8 cellular contexts compared by ENCODE assay signal in genomic region chr12:56684745-56685369, GRCh38. TPM values are rescaled to one million over a fixed set of nuclear protein-coding genes. Genes with fewer than 3 reads are reported as not detected.
DNase-seq lines count a peak whose midpoint lies in the region; ATAC-seq and TF ChIP-seq lines count a peak whose summit lies in the region.

No MANE protein-coding gene starts in this region.

- no peak for TF ChIP-seq POLR2A in breast epithelium (IDR thresholded peaks at IDR 0.05)

- TF ChIP-seq CTCF in heart right ventricle (IDR thresholded peaks at IDR 0.05), result no peak
- TF ChIP-seq CTCF in breast epithelium (IDR thresholded peaks at IDR 0.05), result no peak

- ATAC-seq in heart right ventricle, result no peak
- no peak for ATAC-seq in Right ventricle myocardium inferior
- no peak for ATAC-seq in GM21529 (IDR thresholded peaks at IDR 0.05; ENCODE audit: unreplicated experiment)

- peaks cover 5 to 78% (median 68%) of the 10 kb centered on the region in 9 donors for H3K4me1 ChIP-seq in heart right ventricle
- H3K4me1 ChIP-seq in breast epithelium, result peaks cover 0 to 4% of the 10 kb centered on the region in 2 donors
- H3K4me1 ChIP-seq in mesodermal cell (ENCODE audit: control insufficient read depth, insufficient read depth, low read length, poor library complexity, severe bottlenecking), result peaks cover 9% of the 10 kb centered on the region

- H3K27ac ChIP-seq in heart right ventricle, result peak overlapping the region in 7 of 10 donors; percentile 1 to 99 (median 18)
- peak overlapping the region; percentile 1 to 73 for H3K27ac ChIP-seq in breast epithelium
- H3K27ac ChIP-seq in mesodermal cell (ENCODE audit: low read depth, low read length, severe bottlenecking), result no peak overlapping the region

- 37 to 45% methylated on average over 8 of the region's 8 CpGs for WGBS in heart right ventricle, 2 donors
- whole genome bisulfite sequencing in mesodermal cell (ENCODE audit: insufficient coverage in 2 of 2), 2 experiments, result 77 to 85% methylated on average over 4 of the region's 8 CpGs

- no peak for DNase-seq in heart right ventricle
- no peak for DNase-seq in Right ventricle myocardium inferior (ENCODE audit: missing footprints)
- DNase-seq in breast epithelium (ENCODE audit: low spot score in 2 of 2), result peak in 1 of 2 donors; percentile 19
- DNase-seq in NCI-H446 (lab: John Stamatoyannopoulos, UW), result no peak
- DNase-seq in hepatic stellate cell (ENCODE audit: low spot score), result no peak
- DNase-seq in NCI-H1105 treated with DMSO at 0.1 percent for 48 hours (lab: John Stamatoyannopoulos, UW), result no peak

- peaks cover 0 to 36% (median 0%) of the 10 kb centered on the region in 9 donors for H3K36me3 ChIP-seq in heart right ventricle
- H3K36me3 ChIP-seq in breast epithelium, result no peaks in the 10 kb centered on the region
- peaks cover 59% of the 10 kb centered on the region for H3K36me3 ChIP-seq in mesodermal cell (ENCODE audit: control insufficient read depth, insufficient read depth, low read length)

- H3K27me3 ChIP-seq in heart right ventricle (no peaks in the 10 kb centered on the region), breast epithelium (no peaks in the 10 kb centered on the region)

- H3K9me3 ChIP-seq in heart right ventricle, result no peaks in the 10 kb centered on the region
- H3K9me3 ChIP-seq in breast epithelium, result no peaks in the 10 kb centered on the region
- H3K9me3 ChIP-seq in mesodermal cell (ENCODE audit: control insufficient read depth, low read length), result no peaks in the 10 kb centered on the region

- H3K4me3 ChIP-seq in heart right ventricle, result peak overlapping the region in 8 of 10 donors; percentile 8 to 99 (median 56)
- peak overlapping the region; percentile 2 to 99 (median 97) for H3K4me3 ChIP-seq in breast epithelium
- H3K4me3 ChIP-seq in mesodermal cell (ENCODE audit: extremely low read depth, insufficient read depth, low read length, poor library complexity, severe bottlenecking), result peak overlapping the region; percentile 100

- intact Hi-C loops in heart right ventricle (cut with DNase I) (loop anchor here in 5 of 10 donors (5.0 kb wide), 2 partner anchors 37 to 38 kb away; partner anchors contain the start of gene ATP5F1B (in 4 of the 5)), Right ventricle myocardium inferior (cut with DNase I) (loop anchor here (5.0 kb wide), 1 partner anchor 38 kb away; the partner anchor contains the start of gene ATP5F1B), breast epithelium (cut with DNase I; ENCODE audit: low total_unique reads) (loop anchor here (10.0 kb wide), 1 partner anchor 50 kb away; the partner anchor contains the start of gene BAZ2A)

RNA-seq across cellular contexts. Expression of gene PTGES3, which starts 3.2 kb away (rescaled TPM):
- total RNA-seq in heart right ventricle (100 to 1,000 TPM in 9 of 10 donors, 10 to 100 TPM in 1; 100.0 to 139 (median 110) TPM), Right ventricle myocardium inferior (132 TPM), breast epithelium (100 to 1,000 TPM in 2 of 3 donors, 10 to 100 TPM in 1; 85.0 to 134 (median 111) TPM)
- 10 to 100 TPM; 43.7 to 92.3 TPM for polyA plus RNA-seq in heart right ventricle
- 279 TPM for polyA plus RNA-seq in mesodermal cell (2013, experiment 1 of 2)
- 307 TPM for polyA plus RNA-seq in mesodermal cell (2013, experiment 2 of 2)

RNA-seq across cellular contexts. Expression of gene ATP5F1B, which starts 39.1 kb away (rescaled TPM):
- total RNA-seq in heart right ventricle (1,000 to 10,000 TPM; 2,092 to 3,612 (median 3,330) TPM), Right ventricle myocardium inferior (3,152 TPM), breast epithelium (100 to 1,000 TPM; 310 to 369 (median 328) TPM)
- 1,000 to 10,000 TPM; 1,003 to 1,981 TPM for polyA plus RNA-seq in heart right ventricle
- polyA plus RNA-seq in mesodermal cell (2013, experiment 1 of 2), result 803 TPM
- polyA plus RNA-seq in mesodermal cell (2013, experiment 2 of 2), result 755 TPM

RNA-seq across cellular contexts. Expression of gene NACA, which starts 40.2 kb away (rescaled TPM):
- 100 to 1,000 TPM; 476 to 727 (median 613) TPM for total RNA-seq in heart right ventricle
- 1,000 to 10,000 TPM; 1,105 to 1,249 TPM for polyA plus RNA-seq in heart right ventricle
- 432 TPM for total RNA-seq in Right ventricle myocardium inferior
- total RNA-seq in breast epithelium, result 1,000 to 10,000 TPM; 1,363 to 1,488 (median 1,386) TPM
- polyA plus RNA-seq in mesodermal cell (2013, experiment 1 of 2), result 1,371 TPM
- 1,422 TPM for polyA plus RNA-seq in mesodermal cell (2013, experiment 2 of 2)

RNA-seq across cellular contexts. Expression of gene BAZ2A, which starts 54.7 kb away (rescaled TPM):
- total RNA-seq in heart right ventricle, result 10 to 100 TPM; 28.7 to 58.7 (median 42.6) TPM
- polyA plus RNA-seq in heart right ventricle, result 10 to 100 TPM in 1 of 2 donors, 1 to 10 TPM in 1; 8.8 to 52.4 TPM
- 31.4 TPM for total RNA-seq in Right ventricle myocardium inferior
- 100 to 1,000 TPM in 1 of 3 donors, 10 to 100 TPM in 2; 80.2 to 104 (median 81.0) TPM for total RNA-seq in breast epithelium
- polyA plus RNA-seq in mesodermal cell (2013, experiment 1 of 2), result 127 TPM
- polyA plus RNA-seq in mesodermal cell (2013, experiment 2 of 2), result 95.9 TPM
